26 cellular contexts compared by ENCODE assay signal in genomic region chr14:23398348-23398747, GRCh38. TPM values are rescaled to one million over a fixed set of nuclear protein-coding genes. Genes with fewer than 3 reads are reported as not detected.
DNase-seq lines count a peak whose midpoint lies in the region; ATAC-seq lines count a peak whose summit lies in the region.
"Had no signal": no experiment of that assay in that cellular context is flagged by ENCODE, and none has a peak within 500 bp of the region (broad histone marks: within the 10 kb centered on the region; RNA-seq: fewer than 3 reads in every experiment).

No MANE protein-coding gene starts in this region.

- no peak overlapping the region for H3K9ac ChIP-seq in neuronal stem cell (ENCODE audit: low read depth, low read length, poor library complexity)

- no peak overlapping the region for H3K27ac ChIP-seq in neuronal stem cell (replicated peaks; ENCODE audit: low read length)
- H3K27ac ChIP-seq: 22Rv1, esophagus muscularis mucosa, lower lobe of right lung, sigmoid colon, tibial artery, VCaP had no signal

- peak overlapping the region; percentile 64 for H2BK120ac ChIP-seq in neuronal stem cell (ENCODE audit: low read depth, low read length)

- H3K18ac ChIP-seq in neuronal stem cell (ENCODE audit: low read length), result no peak overlapping the region

- H3K9me3 ChIP-seq in neuronal stem cell (replicated peaks in 1 of 2; ENCODE audit: control insufficient read depth in 2 of 2, insufficient read depth in 1 of 2, low read depth in 1 of 2, low read length in 2 of 2), result no peaks in the 10 kb centered on the region
- H3K9me3 ChIP-seq: esophagus muscularis mucosa, lower lobe of right lung, sigmoid colon, tibial artery had no signal

- ATAC-seq in GM21423 (IDR thresholded peaks at IDR 0.05; ENCODE audit: unreplicated experiment) (no peak), GM21390 (IDR thresholded peaks at IDR 0.05; ENCODE audit: unreplicated experiment) (no peak), HG03025 (IDR thresholded peaks at IDR 0.05; ENCODE audit: low FRiP score, unreplicated experiment) (no peak)
- ATAC-seq: lower lobe of right lung; stimulated activated naive CD8-positive, alpha-beta T cell treated with anti-CD3 and anti-CD28 coated beads, Interleukin-15, amount 100 ng/mL, for 72 hours had no signal

- DNase-seq in DMS153 (lab: John Stamatoyannopoulos, UW) (peak; percentile 6), DMS153 treated with DMSO at 0.1 percent for 48 hours (lab: John Stamatoyannopoulos, UW; ENCODE audit: unreplicated experiment) (no peak), NCI-H2029 (lab: John Stamatoyannopoulos, UW) (peak; percentile 100), NCI-H69 (lab: John Stamatoyannopoulos, UW) (peak; percentile 35), neuronal stem cell (ENCODE audit: low spot score) (no peak)
- DNase-seq: activated CD4-positive, alpha-beta T cell treated with anti-CD3 and anti-CD28 coated beads, Interleukin-2, amount 10 ng/mL, durations not matched to agents 7 days and 5 days; anterior cingulate cortex; caudate nucleus; endodermal cell; hippocampal formation; immature natural killer cell; Karpas-422; lower lobe of right lung; MV-4-11; NCI-H2081; OCI-M1; sigmoid colon; stimulated activated naive CD8-positive, alpha-beta T cell treated with anti-CD3 and anti-CD28 coated beads, Interleukin-15, amount 100 ng/mL, for 72 hours; tibial artery had no signal

- H3K4ac ChIP-seq in neuronal stem cell (ENCODE audit: low read length), result no peak overlapping the region

- H3K4me2 ChIP-seq in neuronal stem cell (ENCODE audit: insufficient read depth, low read length, poor library complexity, severe bottlenecking), result no peak overlapping the region

- peak overlapping the region; percentile 74 for H2AK5ac ChIP-seq in neuronal stem cell (ENCODE audit: low read depth, low read length)

- no peak overlapping the region for H2BK5ac ChIP-seq in neuronal stem cell (ENCODE audit: low read length)

- peaks cover 0 to 3% of the 10 kb centered on the region in 2 donors for H3K4me1 ChIP-seq in neuronal stem cell (ENCODE audit: control insufficient read depth in 2 of 2, insufficient read depth in 1 of 2, low read depth in 1 of 2, low read length in 2 of 2)
- H3K4me1 ChIP-seq: esophagus muscularis mucosa, lower lobe of right lung, sigmoid colon, tibial artery had no signal

- H3K79me1 ChIP-seq in neuronal stem cell (ENCODE audit: low read depth, low read length), result no peaks in the 10 kb centered on the region

- no peak overlapping the region for H4K8ac ChIP-seq in neuronal stem cell (ENCODE audit: low read depth, low read length)

- H3K23ac ChIP-seq in neuronal stem cell (ENCODE audit: low read depth, low read length, poor library complexity), result no peak overlapping the region

- peak overlapping the region; percentile 25 for H4K91ac ChIP-seq in neuronal stem cell (ENCODE audit: low read depth, low read length, poor library complexity)

- H3K36me3 ChIP-seq in neuronal stem cell (replicated peaks in 1 of 2; ENCODE audit: control insufficient read depth in 2 of 2, insufficient read depth in 2 of 2, low read length in 2 of 2), result no peaks in the 10 kb centered on the region
- H3K36me3 ChIP-seq: lower lobe of right lung, sigmoid colon, tibial artery had no signal

- no peak overlapping the region for H2BK12ac ChIP-seq in neuronal stem cell (ENCODE audit: low read length)

- H2AFZ ChIP-seq in neuronal stem cell (ENCODE audit: low read length), result no peak overlapping the region

- H3K14ac ChIP-seq in neuronal stem cell (ENCODE audit: low read length), result no peak overlapping the region

- H2BK15ac ChIP-seq in neuronal stem cell (ENCODE audit: low read length), result no peak overlapping the region

- no CpG with 5 or more reads among the region's 4 CpGs for WGBS in neuronal stem cell (ENCODE audit: extremely low coverage in 2 of 2, insufficient read length in 2 of 2, insufficient replicate concordance in 1 of 2), 2 donors

- H3K27me3 ChIP-seq in neuronal stem cell (ENCODE audit: control insufficient read depth in 3 of 3, insufficient read depth in 3 of 3, low read depth in 1 of 3, low read length in 3 of 3), result peaks cover 0 to 25% (median 0%) of the 10 kb centered on the region in 3 experiments
- H3K27me3 ChIP-seq: sigmoid colon had no signal

- no peak overlapping the region for H3K4me3 ChIP-seq in neuronal stem cell (ENCODE audit: low read length in 2 of 2)
- H3K4me3 ChIP-seq: esophagus muscularis mucosa, lower lobe of right lung, sigmoid colon, tibial artery had no signal

RNA-seq across cellular contexts. Expression of gene MYH6, which starts 9.7 kb away (rescaled TPM):
- polyA plus RNA-seq in neuronal stem cell (2013, experiment 1 of 2), result 0.03 TPM
- polyA plus RNA-seq in neuronal stem cell (2013, experiment 2 of 2), result 0.04 TPM
- polyA plus RNA-seq: immature natural killer cell had no signal

RNA-seq across cellular contexts. Expression of gene CMTM5, which starts 21.5 kb away (rescaled TPM):
- 5.0 TPM for polyA plus RNA-seq in neuronal stem cell (2013, experiment 1 of 2)
- 4.4 TPM for polyA plus RNA-seq in neuronal stem cell (2013, experiment 2 of 2)

RNA-seq across cellular contexts. Expression of gene IL25, which starts 25.7 kb away (rescaled TPM):
- polyA plus RNA-seq in neuronal stem cell (2013, experiment 1 of 2), result not detected
- not detected for polyA plus RNA-seq in neuronal stem cell (2013, experiment 2 of 2)
- polyA plus RNA-seq: H1, immature natural killer cell, sigmoid colon had no signal

RNA-seq across cellular contexts. Expression of gene EFS, which starts 33.4 kb away (rescaled TPM):
- 74.5 TPM for polyA plus RNA-seq in neuronal stem cell (2013, experiment 1 of 2)
- 74.5 TPM for polyA plus RNA-seq in neuronal stem cell (2013, experiment 2 of 2)
- polyA plus RNA-seq: immature natural killer cell had no signal

RNA-seq across cellular contexts. Expression of gene MYH7, which starts 37.1 kb away (rescaled TPM):
- polyA plus RNA-seq in neuronal stem cell (2013, experiment 1 of 2), result 0.20 TPM
- polyA plus RNA-seq in neuronal stem cell (2013, experiment 2 of 2), result 0.19 TPM
- polyA plus RNA-seq: H1, immature natural killer cell had no signal

Comparison
In these comparisons a context has a peak if more than half of its experiments do, and no peak if none do; other contexts are left out.
1. DNase-seq: peak in DMS153 (single experiment), NCI-H2029 (single experiment) and NCI-H69 (single experiment); none in DMS153 treated with DMSO at 0.1 percent for 48 hours (single experiment) and neuronal stem cell (single experiment).